ENCODE assay signal across 12 cellular contexts in genomic region chr11:67631427-67631826, GRCh38. TPM values are rescaled to one million over a fixed set of nuclear protein-coding genes. Genes with fewer than 3 reads are reported as not detected.
DNase-seq lines count a peak whose midpoint lies in the region; ATAC-seq, FAIRE-seq and TF ChIP-seq lines count a peak whose summit lies in the region.
"Had no signal": no experiment of that assay in that cellular context is flagged by ENCODE, and none has a peak within 500 bp of the region (broad histone marks: within the 10 kb centered on the region; RNA-seq: fewer than 3 reads in every experiment).

No MANE protein-coding gene starts in this region.

- H3K4me3 ChIP-seq in HepG2 (replicated peaks in 1 of 3; ENCODE audit: insufficient read depth in 1 of 3, low read depth in 2 of 3, low read length in 3 of 3) = peak overlapping the region; percentile 38 to 86 (median 71); a peak in 5 of 6 replicates
- H3K4me3 ChIP-seq in spleen = peak overlapping the region in 1 of 8 donors; percentile 77
- no peak overlapping the region for H3K4me3 ChIP-seq in HAP-1

- CTCF ChIA-PET in activated CD4-positive, alpha-beta T cell treated with anti-CD3 and anti-CD28 coated beads for 36 hours (lab: Charles Lee) = interaction anchor here (0.6 to 6.1 kb wide), 4 partner anchors 15 to 161 kb away, joined by 3 to 67 read pairs (median 23); no protein-coding TSS in a partner anchor
- CTCF ChIA-PET in activated CD4-positive, alpha-beta memory T cell treated with anti-CD3 and anti-CD28 coated beads for 36 hours (lab: Charles Lee) = interaction anchor here (4.3 to 5.3 kb wide), 2 partner anchors 17 to 27 kb away, joined by 56 to 90 read pairs; partner anchors contain the start of gene ACY3
- CTCF ChIA-PET in HepG2 (lab: Yijun Ruan, JAX; ENCODE audit: low intra/inter-chr PET ratio, low total read pairs) = interaction anchor here (1.6 kb wide), 1 partner anchor 17 kb away, joined by 3 read pairs; no protein-coding TSS in a partner anchor

- no peak overlapping the region for H3K27ac Mint-ChIP-seq in activated CD4-positive, alpha-beta T cell treated with anti-CD3 and anti-CD28 coated beads for 36 hours
- no peak overlapping the region for H3K27ac Mint-ChIP-seq in activated CD4-positive, alpha-beta memory T cell treated with anti-CD3 and anti-CD28 coated beads for 36 hours

- H3K4me1 Mint-ChIP-seq in activated CD4-positive, alpha-beta T cell treated with anti-CD3 and anti-CD28 coated beads for 36 hours = peaks cover 7% of the 10 kb centered on the region
- peaks cover 6% of the 10 kb centered on the region for H3K4me1 Mint-ChIP-seq in activated CD4-positive, alpha-beta memory T cell treated with anti-CD3 and anti-CD28 coated beads for 36 hours (ENCODE audit: low read depth)

- no peaks in the 10 kb centered on the region for H3K9me3 Mint-ChIP-seq in activated CD4-positive, alpha-beta T cell treated with anti-CD3 and anti-CD28 coated beads for 36 hours (ENCODE audit: low read depth)
- no peaks in the 10 kb centered on the region for H3K9me3 Mint-ChIP-seq in activated CD4-positive, alpha-beta memory T cell treated with anti-CD3 and anti-CD28 coated beads for 36 hours

- no peak for TF ChIP-seq CTCF in HepG2 (CRISPR knock-in tag; IDR thresholded peaks at IDR 0.05)
- TF ChIP-seq CTCF in spleen (IDR thresholded peaks at IDR 0.05 in 8 of 11, conservative IDR thresholded peaks at IDR 0.05 in 3 of 11) = no peak

- TF ChIP-seq RAD21 in HepG2 (CRISPR knock-in tag; IDR thresholded peaks at IDR 0.05) = no peak

- no peaks in the 10 kb centered on the region for H3K36me3 Mint-ChIP-seq in activated CD4-positive, alpha-beta T cell treated with anti-CD3 and anti-CD28 coated beads for 36 hours (ENCODE audit: low read depth)
- H3K36me3 Mint-ChIP-seq in activated CD4-positive, alpha-beta memory T cell treated with anti-CD3 and anti-CD28 coated beads for 36 hours = no peaks in the 10 kb centered on the region

- intact Hi-C loops in activated CD4-positive, alpha-beta T cell treated with anti-CD3 and anti-CD28 coated beads for 36 hours (cut with DNase I, micrococcal nuclease) = loop anchor here in 1 of 2 experiments (10.0 kb wide), 1 partner anchor 83 kb away; no protein-coding TSS in a partner anchor
- intact Hi-C loops in activated CD4-positive, alpha-beta memory T cell treated with anti-CD3 and anti-CD28 coated beads for 36 hours (cut with micrococcal nuclease) = no loop called here
- intact Hi-C loops in HepG2 (cut with micrococcal nuclease; ENCODE audit: unreplicated experiment) = no loop called here
- intact Hi-C loops in spleen (cut with DNase I; ENCODE audit: low total_unique reads) = no loop called here

- no peaks in the 10 kb centered on the region for H3K79me2 ChIP-seq in HepG2 (ENCODE audit: insufficient read depth, low read length)

- H3K9me3 ChIP-seq in HepG2 (ENCODE audit: low read length) (no peaks in the 10 kb centered on the region), spleen (no peaks in the 10 kb centered on the region), HAP-1 (no peaks in the 10 kb centered on the region)

- H2AFZ ChIP-seq in HepG2 (ENCODE audit: low read length) = no peak overlapping the region

- POLR2A ChIA-PET in activated CD4-positive, alpha-beta T cell treated with anti-CD3 and anti-CD28 coated beads for 36 hours (lab: Charles Lee) = no interaction called here
- POLR2A ChIA-PET in activated CD4-positive, alpha-beta memory T cell treated with anti-CD3 and anti-CD28 coated beads for 36 hours (lab: Charles Lee) = interaction anchor here (3.0 kb wide), 1 partner anchor 26 kb away, joined by 8 read pairs; no protein-coding TSS in a partner anchor
- POLR2A ChIA-PET in HepG2 (lab: Yijun Ruan, JAX) = interaction anchor here (1.0 to 4.8 kb wide), 9 partner anchors 8 to 278 kb away, joined by 3 to 52 read pairs (median 5); partner anchors contain the start of genes ACY3 and POLD4

- TF ChIP-seq EP300 in HepG2 (IDR thresholded peaks at IDR 0.05; ENCODE audit: low read depth in 2 of 2, low read length in 2 of 2) (no peak), HepG2 (CRISPR knock-in tag; IDR thresholded peaks at IDR 0.05; ENCODE audit: borderline replicate concordance) (no peak)

- no peak for ATAC-seq in activated CD4-positive, alpha-beta T cell treated with anti-CD3 and anti-CD28 coated beads for 36 hours
- ATAC-seq in HepG2 (no peak), GM18502 (IDR thresholded peaks at IDR 0.05; ENCODE audit: poor library complexity, unreplicated experiment) (no peak)

- peak overlapping the region; percentile 83 for H3K4me2 ChIP-seq in HepG2 (ENCODE audit: low read depth, low read length)

- H3K36me3 ChIP-seq in HepG2 (replicated peaks in 1 of 2; ENCODE audit: control insufficient read depth in 1 of 2, insufficient read depth in 2 of 2, low read length in 2 of 2) (no peaks in the 10 kb centered on the region), spleen (no peaks in the 10 kb centered on the region), HAP-1 (replicated peaks) (0 out of 2 replicates have a peak, but pooled peaks cover 5% of the 10 kb centered on the region)

- no CpG with 5 or more reads among the region's 7 CpGs for WGBS in HepG2 (ENCODE audit: low lambda C conversion rate)
- 81 to 97% (median 83%) methylated on average over 4 to 7 of the region's 7 CpGs for WGBS in spleen, 5 donors

- H3K9ac ChIP-seq in HepG2 (ENCODE audit: insufficient read depth, low read depth, low read length) = peak overlapping the region; percentile 77

- H3K27ac ChIP-seq in HepG2 (ENCODE audit: extremely low read length, insufficient read depth, low read length) (peak overlapping the region; percentile 84), spleen (peak overlapping the region in 3 of 8 donors; percentile 93 to 94 (median 93))

- no peaks in the 10 kb centered on the region for H4K20me1 ChIP-seq in HepG2 (ENCODE audit: insufficient read depth, low read length)

- no peak for DNase-seq in activated CD4-positive, alpha-beta T cell treated with anti-CD3 and anti-CD28 coated beads for 36 hours
- DNase-seq in activated CD4-positive, alpha-beta T cell treated with anti-CD3 and anti-CD28 coated beads for 4 hours = no peak
- DNase-seq in activated CD4-positive, alpha-beta memory T cell treated with anti-CD3 and anti-CD28 coated beads for 36 hours = no peak
- DNase-seq in HepG2 (ENCODE audit: low spot score) (no peak), spleen (peak; percentile 85), HAP-1 (ENCODE audit: low spot score in 2 of 2) (no peak), NCI-H2196 treated with DMSO at 0.1 percent for 48 hours (lab: John Stamatoyannopoulos, UW; ENCODE audit: unreplicated experiment) (no peak)
- DNase-seq: activated CD4-positive, alpha-beta T cell treated with anti-CD3 and anti-CD28 coated beads for 48 hours; NCI-H2029 had no signal

- peaks cover 64% of the 10 kb centered on the region for H3K4me1 ChIP-seq in HepG2 (ENCODE audit: insufficient read depth, low read length)
- H3K4me1 ChIP-seq in spleen = peaks cover 7 to 25% (median 20%) of the 10 kb centered on the region in 6 donors
- H3K4me1 ChIP-seq in HAP-1 = peaks cover 14% of the 10 kb centered on the region

- no TSS peak for BruUV-seq in HepG2 (replicated peaks; lab: Mats Ljungman, UMichigan)

- TF ChIP-seq POLR2A in HepG2 (IDR thresholded peaks at IDR 0.05; ENCODE audit: insufficient read depth in 1 of 2, low read depth in 2 of 2, low read length in 2 of 2) (no peak), spleen (IDR thresholded peaks at IDR 0.05) (no peak)

- no peak for FAIRE-seq in HepG2 (lab: Jason Lieb, UNC)

- in situ Hi-C loops in HepG2 (cut with HindIII; ENCODE audit: extremely low pct_ligation_motif_present, low pct_unique_long_range_greater_than_20kb) (no loop called here), HAP-1 (cut with MboI; ENCODE audit: low sequenced_read_pairs) (loop anchor here (10.0 kb wide), 1 partner anchor 163 kb away; no protein-coding TSS in a partner anchor)

- H3K27me3 Mint-ChIP-seq in activated CD4-positive, alpha-beta T cell treated with anti-CD3 and anti-CD28 coated beads for 36 hours = no peaks in the 10 kb centered on the region
- no peaks in the 10 kb centered on the region for H3K27me3 Mint-ChIP-seq in activated CD4-positive, alpha-beta memory T cell treated with anti-CD3 and anti-CD28 coated beads for 36 hours

- H3K4me3 Mint-ChIP-seq in activated CD4-positive, alpha-beta T cell treated with anti-CD3 and anti-CD28 coated beads for 36 hours = peak overlapping the region; percentile 79
- peak overlapping the region; percentile 78 for H3K4me3 Mint-ChIP-seq in activated CD4-positive, alpha-beta memory T cell treated with anti-CD3 and anti-CD28 coated beads for 36 hours

- H3K27me3 ChIP-seq in HepG2 (ENCODE audit: control insufficient read depth in 1 of 2, insufficient read depth in 2 of 2, low read length in 2 of 2) (no peaks in the 10 kb centered on the region; a peak in 2 of 5 replicates), spleen (replicated peaks in 1 of 7) (no peaks in the 10 kb centered on the region), HAP-1 (ENCODE audit: low read depth) (no peaks in the 10 kb centered on the region)

RNA-seq across cellular contexts. Expression of gene NUDT8, which starts 1.7 kb away (rescaled TPM):
- total RNA-seq in activated CD4-positive, alpha-beta T cell treated with anti-CD3 and anti-CD28 coated beads for 36 hours = 10 to 100 TPM; 17.0 to 23.4 TPM
- total RNA-seq in activated CD4-positive, alpha-beta memory T cell treated with anti-CD3 and anti-CD28 coated beads for 36 hours = 10 to 100 TPM; 23.3 to 24.3 TPM
- total RNA-seq in HepG2 (2016; rRNA removed; fragmentation: Illumina TruSeq; extraction: Trizol) = 18.0 and 25.8 TPM in 2 replicates
- 20.3 and 23.2 TPM in 2 replicates for total RNA-seq in HepG2 (2016; cell fraction: cytosol; rRNA removed; fragmentation: Illumina TruSeq; extraction: Trizol; ENCODE audit: low read depth)
- 15.4 and 25.8 TPM in 2 replicates for total RNA-seq in HepG2 (2016; cell fraction: insoluble cytoplasmic fraction; rRNA removed; fragmentation: Illumina TruSeq; extraction: Trizol)
- total RNA-seq in HepG2 (2016; cell fraction: membrane; rRNA removed; fragmentation: Illumina TruSeq; extraction: Trizol) = 20.1 and 24.5 TPM in 2 replicates
- 14.1 and 16.1 TPM in 2 replicates for total RNA-seq in HepG2 (2016; cell fraction: nucleus; rRNA removed; fragmentation: Illumina TruSeq; extraction: Trizol)
- 6.7 and 7.8 TPM in 2 replicates for polyA plus RNA-seq in HepG2 (2011; rRNA removed)
- 4.9 and 12.5 TPM in 2 replicates for polyA plus RNA-seq in HepG2 (2011; cell fraction: cytosol; rRNA removed)
- 38.1 and 38.7 TPM in 2 replicates for polyA plus RNA-seq in HepG2 (2011; cell fraction: nucleus; rRNA removed)
- polyA plus RNA-seq in HepG2 (2012) = 13.5 and 13.9 TPM in 2 replicates
- polyA plus RNA-seq in HepG2 (2016; cell fraction: cytosol; fragmentation: Illumina TruSeq; extraction: Trizol; ENCODE audit: low read depth) = 26.1 and 30.7 TPM in 2 replicates
- polyA plus RNA-seq in HepG2 (2016; cell fraction: insoluble cytoplasmic fraction; fragmentation: Illumina TruSeq; extraction: Trizol; ENCODE audit: low read depth) = 20.3 and 26.5 TPM in 2 replicates
- polyA plus RNA-seq in HepG2 (2016; cell fraction: membrane; fragmentation: Illumina TruSeq; extraction: Trizol; ENCODE audit: low read depth) = 20.2 and 22.8 TPM in 2 replicates
- 27.4 and 28.8 TPM in 2 replicates for polyA plus RNA-seq in HepG2 (2016; cell fraction: nucleus; fragmentation: Illumina TruSeq; extraction: Trizol; ENCODE audit: insufficient read depth, low read depth)
- 11.2 and 17.2 TPM in 2 replicates for polyA minus RNA-seq in HepG2 (2011; rRNA and poly(A)+ RNA removed; ENCODE audit: low replicate concordance)
- 5.1 and 6.1 TPM in 2 replicates for polyA minus RNA-seq in HepG2 (2011; cell fraction: cytosol; rRNA and poly(A)+ RNA removed)
- 11.8 and 16.4 TPM in 2 replicates for polyA minus RNA-seq in HepG2 (2011; cell fraction: nucleus; rRNA and poly(A)+ RNA removed)
- total RNA-seq in spleen = 1 to 10 TPM; 2.7 to 7.9 (median 5.8) TPM
- polyA plus RNA-seq in spleen = 1 to 10 TPM; 5.4 to 9.2 (median 6.5) TPM

RNA-seq across cellular contexts. Expression of gene TBX10, which starts 8.1 kb away (rescaled TPM):
- total RNA-seq in activated CD4-positive, alpha-beta T cell treated with anti-CD3 and anti-CD28 coated beads for 36 hours = not detected
- not detected for total RNA-seq in activated CD4-positive, alpha-beta memory T cell treated with anti-CD3 and anti-CD28 coated beads for 36 hours
- 0.17 and 0.27 TPM in 2 replicates for total RNA-seq in HepG2 (2016; rRNA removed; fragmentation: Illumina TruSeq; extraction: Trizol)
- not detected in 2 replicates for total RNA-seq in HepG2 (2016; cell fraction: cytosol; rRNA removed; fragmentation: Illumina TruSeq; extraction: Trizol; ENCODE audit: low read depth)
- 0.15 and 0.45 TPM in 2 replicates for total RNA-seq in HepG2 (2016; cell fraction: insoluble cytoplasmic fraction; rRNA removed; fragmentation: Illumina TruSeq; extraction: Trizol)
- 0.15 and 0.28 TPM in 2 replicates for total RNA-seq in HepG2 (2016; cell fraction: membrane; rRNA removed; fragmentation: Illumina TruSeq; extraction: Trizol)
- 0.25 and 0.31 TPM in 2 replicates for total RNA-seq in HepG2 (2016; cell fraction: nucleus; rRNA removed; fragmentation: Illumina TruSeq; extraction: Trizol)
- 1.7 and 3.1 TPM in 2 replicates for polyA plus RNA-seq in HepG2 (2011; rRNA removed)
- polyA plus RNA-seq in HepG2 (2011; cell fraction: cytosol; rRNA removed) = 1.5 and 2.1 TPM in 2 replicates
- 2.4 and 3.7 TPM in 2 replicates for polyA plus RNA-seq in HepG2 (2011; cell fraction: nucleus; rRNA removed)
- 1.1 and 4.1 TPM in 2 replicates for polyA plus RNA-seq in HepG2 (2012)
- polyA plus RNA-seq in HepG2 (2016; cell fraction: cytosol; fragmentation: Illumina TruSeq; extraction: Trizol; ENCODE audit: low read depth) = 0.36 and 0.74 TPM in 2 replicates
- polyA plus RNA-seq in HepG2 (2016; cell fraction: insoluble cytoplasmic fraction; fragmentation: Illumina TruSeq; extraction: Trizol; ENCODE audit: low read depth) = 0.87 and 1.3 TPM in 2 replicates
- 0.65 and 0.89 TPM in 2 replicates for polyA plus RNA-seq in HepG2 (2016; cell fraction: membrane; fragmentation: Illumina TruSeq; extraction: Trizol; ENCODE audit: low read depth)
- 0.82 and 1.00 TPM in 2 replicates for polyA plus RNA-seq in HepG2 (2016; cell fraction: nucleus; fragmentation: Illumina TruSeq; extraction: Trizol; ENCODE audit: insufficient read depth, low read depth)
- polyA minus RNA-seq in HepG2 (2011; rRNA and poly(A)+ RNA removed; ENCODE audit: low replicate concordance) = 0.72 TPM in 1 of 2 replicates, not detected in the other
- 0.62 and 1.3 TPM in 2 replicates for polyA minus RNA-seq in HepG2 (2011; cell fraction: cytosol; rRNA and poly(A)+ RNA removed)
- 0.26 TPM in 1 of 2 replicates, not detected in the other for polyA minus RNA-seq in HepG2 (2011; cell fraction: nucleus; rRNA and poly(A)+ RNA removed)
- not detected for total RNA-seq in spleen
- polyA plus RNA-seq in spleen = under 1 TPM in 1 of 3 donors, not detected in 2; 0.08 TPM
- total RNA-seq: lower leg skin, temporal lobe had no signal

RNA-seq across cellular contexts. Expression of gene ACY3, which starts 19.1 kb away (rescaled TPM):
- under 1 TPM; 0.46 TPM for total RNA-seq in activated CD4-positive, alpha-beta T cell treated with anti-CD3 and anti-CD28 coated beads for 36 hours
- total RNA-seq in activated CD4-positive, alpha-beta memory T cell treated with anti-CD3 and anti-CD28 coated beads for 36 hours = under 1 TPM; 0.29 to 0.33 TPM
- total RNA-seq in HepG2 (2016; rRNA removed; fragmentation: Illumina TruSeq; extraction: Trizol) (3.3 and 3.4 TPM in 2 replicates), spleen (1 to 10 TPM in 3 of 7 donors, under 1 TPM in 3, not detected in 1; 0.39 to 2.0 (median 0.98) TPM)
- total RNA-seq in HepG2 (2016; cell fraction: cytosol; rRNA removed; fragmentation: Illumina TruSeq; extraction: Trizol; ENCODE audit: low read depth) = 1.1 and 1.2 TPM in 2 replicates
- 3.4 and 4.0 TPM in 2 replicates for total RNA-seq in HepG2 (2016; cell fraction: insoluble cytoplasmic fraction; rRNA removed; fragmentation: Illumina TruSeq; extraction: Trizol)
- total RNA-seq in HepG2 (2016; cell fraction: membrane; rRNA removed; fragmentation: Illumina TruSeq; extraction: Trizol) = 1.5 and 1.9 TPM in 2 replicates
- 1.6 and 1.7 TPM in 2 replicates for total RNA-seq in HepG2 (2016; cell fraction: nucleus; rRNA removed; fragmentation: Illumina TruSeq; extraction: Trizol)
- polyA plus RNA-seq in HepG2 (2011; rRNA removed) (3.7 and 7.6 TPM in 2 replicates), spleen (1 to 10 TPM; 1.1 to 5.7 (median 1.2) TPM)
- polyA plus RNA-seq in HepG2 (2011; cell fraction: cytosol; rRNA removed) = 3.7 and 4.0 TPM in 2 replicates
- 8.6 and 13.6 TPM in 2 replicates for polyA plus RNA-seq in HepG2 (2011; cell fraction: nucleus; rRNA removed)
- 3.9 and 4.4 TPM in 2 replicates for polyA plus RNA-seq in HepG2 (2012)
- polyA plus RNA-seq in HepG2 (2016; cell fraction: cytosol; fragmentation: Illumina TruSeq; extraction: Trizol; ENCODE audit: low read depth) = 0.75 and 1.2 TPM in 2 replicates
- 3.5 and 4.2 TPM in 2 replicates for polyA plus RNA-seq in HepG2 (2016; cell fraction: insoluble cytoplasmic fraction; fragmentation: Illumina TruSeq; extraction: Trizol; ENCODE audit: low read depth)
- polyA plus RNA-seq in HepG2 (2016; cell fraction: membrane; fragmentation: Illumina TruSeq; extraction: Trizol; ENCODE audit: low read depth) = 1.7 and 1.9 TPM in 2 replicates
- 6.5 and 6.8 TPM in 2 replicates for polyA plus RNA-seq in HepG2 (2016; cell fraction: nucleus; fragmentation: Illumina TruSeq; extraction: Trizol; ENCODE audit: insufficient read depth, low read depth)
- polyA minus RNA-seq in HepG2 (2011; rRNA and poly(A)+ RNA removed; ENCODE audit: low replicate concordance) = 3.0 TPM in 1 of 2 replicates, not detected in the other
- 2.1 and 2.2 TPM in 2 replicates for polyA minus RNA-seq in HepG2 (2011; cell fraction: cytosol; rRNA and poly(A)+ RNA removed)
- 0.90 and 1.1 TPM in 2 replicates for polyA minus RNA-seq in HepG2 (2011; cell fraction: nucleus; rRNA and poly(A)+ RNA removed)
- total RNA-seq: temporal lobe had no signal

RNA-seq across cellular contexts. Expression of gene NDUFV1, which starts 24.7 kb away (rescaled TPM):
- total RNA-seq in activated CD4-positive, alpha-beta T cell treated with anti-CD3 and anti-CD28 coated beads for 36 hours = 100 to 1,000 TPM; 253 to 287 TPM
- 100 to 1,000 TPM; 279 to 287 TPM for total RNA-seq in activated CD4-positive, alpha-beta memory T cell treated with anti-CD3 and anti-CD28 coated beads for 36 hours
- 137 and 140 TPM in 2 replicates for total RNA-seq in HepG2 (2016; rRNA removed; fragmentation: Illumina TruSeq; extraction: Trizol)
- total RNA-seq in HepG2 (2016; cell fraction: cytosol; rRNA removed; fragmentation: Illumina TruSeq; extraction: Trizol; ENCODE audit: low read depth) = 56.4 and 57.7 TPM in 2 replicates
- total RNA-seq in HepG2 (2016; cell fraction: insoluble cytoplasmic fraction; rRNA removed; fragmentation: Illumina TruSeq; extraction: Trizol) = 130 and 141 TPM in 2 replicates
- total RNA-seq in HepG2 (2016; cell fraction: membrane; rRNA removed; fragmentation: Illumina TruSeq; extraction: Trizol) = 58.9 and 72.8 TPM in 2 replicates
- 73.7 and 87.9 TPM in 2 replicates for total RNA-seq in HepG2 (2016; cell fraction: nucleus; rRNA removed; fragmentation: Illumina TruSeq; extraction: Trizol)
- 88.9 and 92.4 TPM in 2 replicates for polyA plus RNA-seq in HepG2 (2011; rRNA removed)
- polyA plus RNA-seq in HepG2 (2011; cell fraction: cytosol; rRNA removed) = 80.9 and 124 TPM in 2 replicates
- 241 and 294 TPM in 2 replicates for polyA plus RNA-seq in HepG2 (2011; cell fraction: nucleus; rRNA removed)
- polyA plus RNA-seq in HepG2 (2012) = 86.7 and 89.4 TPM in 2 replicates
- 41.2 and 47.2 TPM in 2 replicates for polyA plus RNA-seq in HepG2 (2016; cell fraction: cytosol; fragmentation: Illumina TruSeq; extraction: Trizol; ENCODE audit: low read depth)
- 109 and 121 TPM in 2 replicates for polyA plus RNA-seq in HepG2 (2016; cell fraction: insoluble cytoplasmic fraction; fragmentation: Illumina TruSeq; extraction: Trizol; ENCODE audit: low read depth)
- polyA plus RNA-seq in HepG2 (2016; cell fraction: membrane; fragmentation: Illumina TruSeq; extraction: Trizol; ENCODE audit: low read depth) = 38.1 and 45.1 TPM in 2 replicates
- 169 and 179 TPM in 2 replicates for polyA plus RNA-seq in HepG2 (2016; cell fraction: nucleus; fragmentation: Illumina TruSeq; extraction: Trizol; ENCODE audit: insufficient read depth, low read depth)
- polyA minus RNA-seq in HepG2 (2011; rRNA and poly(A)+ RNA removed; ENCODE audit: low replicate concordance) = 124 and 164 TPM in 2 replicates
- polyA minus RNA-seq in HepG2 (2011; cell fraction: cytosol; rRNA and poly(A)+ RNA removed) = 50.1 and 58.7 TPM in 2 replicates
- 52.5 and 56.4 TPM in 2 replicates for polyA minus RNA-seq in HepG2 (2011; cell fraction: nucleus; rRNA and poly(A)+ RNA removed)
- total RNA-seq in spleen = 100 to 1,000 TPM; 145 to 258 (median 185) TPM
- 100 to 1,000 TPM; 132 to 257 (median 213) TPM for polyA plus RNA-seq in spleen

RNA-seq across cellular contexts. Expression of gene ALDH3B2, which starts 43.0 kb away (rescaled TPM):
- not detected for total RNA-seq in activated CD4-positive, alpha-beta T cell treated with anti-CD3 and anti-CD28 coated beads for 36 hours
- not detected for total RNA-seq in activated CD4-positive, alpha-beta memory T cell treated with anti-CD3 and anti-CD28 coated beads for 36 hours
- total RNA-seq in HepG2 (2016; rRNA removed; fragmentation: Illumina TruSeq; extraction: Trizol) = not detected in 2 replicates
- total RNA-seq in HepG2 (2016; cell fraction: cytosol; rRNA removed; fragmentation: Illumina TruSeq; extraction: Trizol; ENCODE audit: low read depth) = not detected in 2 replicates
- total RNA-seq in HepG2 (2016; cell fraction: insoluble cytoplasmic fraction; rRNA removed; fragmentation: Illumina TruSeq; extraction: Trizol) = not detected in 2 replicates
- total RNA-seq in HepG2 (2016; cell fraction: membrane; rRNA removed; fragmentation: Illumina TruSeq; extraction: Trizol) = not detected in 2 replicates
- not detected in 2 replicates for total RNA-seq in HepG2 (2016; cell fraction: nucleus; rRNA removed; fragmentation: Illumina TruSeq; extraction: Trizol)
- polyA plus RNA-seq in HepG2 (2011; rRNA removed) = not detected in 2 replicates
- polyA plus RNA-seq in HepG2 (2011; cell fraction: cytosol; rRNA removed) = not detected in 2 replicates
- polyA plus RNA-seq in HepG2 (2011; cell fraction: nucleus; rRNA removed) = not detected in 2 replicates
- polyA plus RNA-seq in HepG2 (2012) = not detected in 2 replicates
- polyA plus RNA-seq in HepG2 (2016; cell fraction: cytosol; fragmentation: Illumina TruSeq; extraction: Trizol; ENCODE audit: low read depth) = not detected in 2 replicates
- polyA plus RNA-seq in HepG2 (2016; cell fraction: insoluble cytoplasmic fraction; fragmentation: Illumina TruSeq; extraction: Trizol; ENCODE audit: low read depth) = not detected in 2 replicates
- not detected in 2 replicates for polyA plus RNA-seq in HepG2 (2016; cell fraction: membrane; fragmentation: Illumina TruSeq; extraction: Trizol; ENCODE audit: low read depth)
- polyA plus RNA-seq in HepG2 (2016; cell fraction: nucleus; fragmentation: Illumina TruSeq; extraction: Trizol; ENCODE audit: insufficient read depth, low read depth) = not detected in 2 replicates
- polyA minus RNA-seq in HepG2 (2011; rRNA and poly(A)+ RNA removed; ENCODE audit: low replicate concordance) = not detected in 2 replicates
- polyA minus RNA-seq in HepG2 (2011; cell fraction: cytosol; rRNA and poly(A)+ RNA removed) = not detected in 2 replicates
- not detected in 2 replicates for polyA minus RNA-seq in HepG2 (2011; cell fraction: nucleus; rRNA and poly(A)+ RNA removed)
- total RNA-seq in spleen = not detected
- under 1 TPM in 1 of 3 donors, not detected in 2; 0.03 TPM for polyA plus RNA-seq in spleen
